20 cellular contexts compared by ENCODE assay signal in genomic region chr4:140255919-140256318, GRCh38.
DNase-seq lines count a peak whose midpoint lies in the region; ATAC-seq and TF ChIP-seq lines count a peak whose summit lies in the region.
"Had no signal": no experiment of that assay in that cellular context is flagged by ENCODE, and none has a peak within 500 bp of the region (broad histone marks: within the 10 kb centered on the region; RNA-seq: fewer than 3 reads in every experiment).

No MANE protein-coding gene starts in this region.

- no peak overlapping the region for H3K27ac Mint-ChIP-seq in GM23338

- no peaks in the 10 kb centered on the region for H3K36me3 Mint-ChIP-seq in GM23338 (ENCODE audit: low read depth)

- H3K4me3 Mint-ChIP-seq in GM23338, result no peak overlapping the region

- H3K79me2 ChIP-seq in ACC112 (ENCODE audit: control insufficient read depth, insufficient read depth, low read length, unreplicated experiment) (no peaks in the 10 kb centered on the region), GM23338 (replicated peaks; ENCODE audit: insufficient read depth) (no peaks in the 10 kb centered on the region)

- no peak for TF ChIP-seq CTCF in GM23338 (conservative IDR thresholded peaks at IDR 0.05; ENCODE audit: low read depth in 2 of 2)

- no peaks in the 10 kb centered on the region for H3K27me3 ChIP-seq in ACC112 (ENCODE audit: insufficient read depth, low read length)
- H3K27me3 ChIP-seq in GM23338 (ENCODE audit: insufficient read depth), result peaks cover 22% of the 10 kb centered on the region
- no peaks in the 10 kb centered on the region for H3K27me3 ChIP-seq in SJSA1 (replicated peaks)
- no peaks in the 10 kb centered on the region for H3K27me3 ChIP-seq in mesenchymal stem cell (ENCODE audit: control insufficient read depth in 1 of 2, insufficient read depth in 1 of 2, low read length in 2 of 2)
- H3K27me3 ChIP-seq: BLaER1, Peyer's patch had no signal

- peak overlapping the region; percentile 13 for H3K9ac ChIP-seq in mesenchymal stem cell (ENCODE audit: low read length)
- H3K9ac ChIP-seq: BLaER1 had no signal

- no peaks in the 10 kb centered on the region for H3K36me3 ChIP-seq in ACC112 (ENCODE audit: insufficient read depth, low read length)
- no peaks in the 10 kb centered on the region for H3K36me3 ChIP-seq in GM23338 (ENCODE audit: insufficient read depth)
- no peaks in the 10 kb centered on the region for H3K36me3 ChIP-seq in SJSA1
- H3K36me3 ChIP-seq in mesenchymal stem cell (ENCODE audit: control insufficient read depth in 1 of 2, insufficient read depth in 2 of 2, low read depth in 1 of 2, low read length in 2 of 2), result no peaks in the 10 kb centered on the region
- H3K36me3 ChIP-seq: BLaER1, Peyer's patch had no signal

- intact Hi-C loops in sciatic nerve (cut with DNase I), result no loop called here

- H2AFZ ChIP-seq in ACC112 (ENCODE audit: low read length, unreplicated experiment) (no peak overlapping the region), GM23338 (no peak overlapping the region; the same call in 1 of the 2 replicates), mesenchymal stem cell (ENCODE audit: low read depth, low read length) (no peak overlapping the region)

- H2BK15ac ChIP-seq in mesenchymal stem cell (ENCODE audit: low read depth, poor library complexity, severe bottlenecking), result no peak overlapping the region

- H3K9me3 ChIP-seq in SJSA1 (replicated peaks), result no peaks in the 10 kb centered on the region
- H3K9me3 ChIP-seq in mesenchymal stem cell (ENCODE audit: control insufficient read depth, low read length), result no peaks in the 10 kb centered on the region
- H3K9me3 ChIP-seq: BLaER1, Peyer's patch had no signal

- no peak overlapping the region for H4K8ac ChIP-seq in mesenchymal stem cell (ENCODE audit: low read length)

- 100% methylated on average over 1 of the region's 1 CpG for WGBS in mesenchymal stem cell

- peaks cover 14% of the 10 kb centered on the region for H3K27me3 Mint-ChIP-seq in GM23338 (ENCODE audit: insufficient read depth, low read depth, poor library complexity)

- H3K4ac ChIP-seq in mesenchymal stem cell (ENCODE audit: low read depth in 1 of 2, low read length in 2 of 2), result no peak overlapping the region

- peak overlapping the region in 1 of 2 experiments; percentile 9 for H3K18ac ChIP-seq in mesenchymal stem cell (ENCODE audit: low read depth in 1 of 2, low read length in 2 of 2)

- peak overlapping the region in 1 of 2 experiments; percentile 28 for H2BK12ac ChIP-seq in mesenchymal stem cell (ENCODE audit: low read length in 2 of 2)

- H3K79me1 ChIP-seq in mesenchymal stem cell (replicated peaks; ENCODE audit: low read length, poor library complexity, severe bottlenecking), result no peaks in the 10 kb centered on the region

- H3K4me3 ChIP-seq in ACC112 (ENCODE audit: low read depth, low read length) (no peak overlapping the region), GM23338 (no peak overlapping the region), SJSA1 (no peak overlapping the region), mesenchymal stem cell (ENCODE audit: insufficient read depth in 1 of 2, low read depth in 1 of 2, low read length in 2 of 2) (no peak overlapping the region)
- H3K4me3 ChIP-seq: BLaER1, GM12878, Peyer's patch had no signal

- H4K91ac ChIP-seq in mesenchymal stem cell (ENCODE audit: low read length), result no peak overlapping the region

- H2BK5ac ChIP-seq in mesenchymal stem cell (ENCODE audit: low read depth, low read length, poor library complexity, severe bottlenecking), result no peak overlapping the region

- H4K20me1 ChIP-seq in GM23338 (replicated peaks; ENCODE audit: insufficient read depth), result no peaks in the 10 kb centered on the region
- H4K20me1 ChIP-seq: BLaER1 had no signal

- H3K14ac ChIP-seq in mesenchymal stem cell (ENCODE audit: low read length in 2 of 2), result no peak overlapping the region

- H2BK120ac ChIP-seq in mesenchymal stem cell (ENCODE audit: low read depth, low read length), result no peak overlapping the region

- ATAC-seq in GM23338, result no peak
- ATAC-seq in sciatic nerve, result no peak
- ATAC-seq: GM12878 had no signal

- no peak for DNase-seq in GM23338 (ENCODE audit: low spot score)
- DNase-seq in SJSA1 (ENCODE audit: low read depth in 1 of 2, low spot score in 2 of 2), result no peak
- no peak for DNase-seq in mesenchymal stem cell
- DNase-seq in NCI-H1436 (lab: John Stamatoyannopoulos, UW), result no peak
- DNase-seq in COLO829 (ENCODE audit: low spot score), result no peak
- DNase-seq in sciatic nerve (ENCODE audit: low spot score), result no peak
- no peak for DNase-seq in LoVo (ENCODE audit: low spot score)
- DNase-seq: DMS153, GOT3, KBM-7, NCI-H1092 treated with DMSO at 0.1 percent for 48 hours, NCI-H187, NCI-H446 treated with DMSO at 0.1 percent for 48 hours, NCI-H774, SHP77 had no signal

- peak overlapping the region; percentile 79 for H3K27ac ChIP-seq in ACC112 (ENCODE audit: low read depth, low read length)
- no peak overlapping the region for H3K27ac ChIP-seq in GM23338 (ENCODE audit: low read depth)
- H3K27ac ChIP-seq in SJSA1, result peak overlapping the region; percentile 32; the same call in 1 of the 2 replicates
- H3K27ac ChIP-seq in mesenchymal stem cell (ENCODE audit: low read length, poor library complexity, severe bottlenecking), result no peak overlapping the region
- H3K27ac ChIP-seq: BLaER1, HL-60 had no signal

- H3F3A ChIP-seq in GM23338 (replicated peaks; ENCODE audit: low read depth), result no peaks in the 10 kb centered on the region; the same call in 1 of the 2 replicates

- H3K23ac ChIP-seq in mesenchymal stem cell (ENCODE audit: low read length in 2 of 2), result no peak overlapping the region

- peak overlapping the region; percentile 76 for H2AK5ac ChIP-seq in mesenchymal stem cell (ENCODE audit: low read length, severe bottlenecking)

- peaks cover 38% of the 10 kb centered on the region for H3K4me1 Mint-ChIP-seq in GM23338

- H3K9me2 ChIP-seq in GM23338 (ENCODE audit: insufficient read depth), result 0 out of 2 replicates have a peak, but pooled peaks cover 3% of the 10 kb centered on the region

- peaks cover 59% of the 10 kb centered on the region for H3K4me1 ChIP-seq in ACC112 (ENCODE audit: control insufficient read depth, insufficient read depth, low read length, unreplicated experiment)
- H3K4me1 ChIP-seq in GM23338 (ENCODE audit: insufficient read depth), result peaks cover 41% of the 10 kb centered on the region
- peaks cover 69% of the 10 kb centered on the region for H3K4me1 ChIP-seq in SJSA1 (replicated peaks)
- H3K4me1 ChIP-seq in mesenchymal stem cell (ENCODE audit: control insufficient read depth, insufficient read depth, low read depth, low read length), result peaks cover 20% of the 10 kb centered on the region

- H3K4me2 ChIP-seq in GM23338 (0 out of 2 replicates have a peak overlapping the region, but pooled peaks have one; percentile 25), mesenchymal stem cell (ENCODE audit: low read length, poor library complexity, severe bottlenecking) (no peak overlapping the region)
- H3K4me2 ChIP-seq: BLaER1 had no signal

- H3K9me3 Mint-ChIP-seq in GM23338, result no peaks in the 10 kb centered on the region

TF ChIP-seq in GM23338, 12 proteins besides CTCF, POLR2A, EP300 and RAD21 (continues in another document):
- TF ChIP-seq CREB1 (CRISPR knock-in tag; IDR thresholded peaks at IDR 0.05; ENCODE audit: low read depth) (no peak), EZH2phosphoT487 (IDR thresholded peaks at IDR 0.05; ENCODE audit: unreplicated experiment) (no peak), ETS1 (IDR thresholded peaks at IDR 0.05) (no peak), ZNF331 (CRISPR knock-in tag; IDR thresholded peaks at IDR 0.05; ENCODE audit: low read depth) (no peak), POLR2AphosphoS5 (IDR thresholded peaks at IDR 0.05; ENCODE audit: low read depth) (no peak), STAT1 (IDR thresholded peaks at IDR 0.05; ENCODE audit: unreplicated experiment) (no peak), REST (IDR thresholded peaks at IDR 0.05; ENCODE audit: unreplicated experiment) (no peak), NANOG (IDR thresholded peaks at IDR 0.05; ENCODE audit: borderline replicate concordance) (no peak), JUNB (IDR thresholded peaks at IDR 0.05; ENCODE audit: unreplicated experiment) (no peak), EZH2 (IDR thresholded peaks at IDR 0.05; ENCODE audit: low read depth, unreplicated experiment) (no peak), ZNF114 (CRISPR knock-in tag; IDR thresholded peaks at IDR 0.05) (no peak)

Comparison
In these comparisons a context has a peak if more than half of its experiments do, and no peak if none do; other contexts are left out.
1. H3K27ac ChIP-seq: peak in ACC112 (single experiment) and SJSA1 (single experiment); none in GM23338 (single experiment) and mesenchymal stem cell (single experiment).